ENCODE assay signal across 8 cellular contexts in genomic region chr11:33734441-33735165, GRCh38. TPM values are rescaled to one million over a fixed set of nuclear protein-coding genes. Genes with fewer than 3 reads are reported as not detected.
DNase-seq lines count a peak whose midpoint lies in the region; ATAC-seq and TF ChIP-seq lines count a peak whose summit lies in the region.

No MANE protein-coding gene starts in this region.

- H3F3A ChIP-seq in neural progenitor cell (ENCODE audit: low read depth) = peaks cover 5% of the 10 kb centered on the region

- H3K9me3 Mint-ChIP-seq in neural progenitor cell = peaks cover 4% of the 10 kb centered on the region

- H3K9ac ChIP-seq in neural progenitor cell = no peak overlapping the region

- H3K4me3 ChIP-seq in GM12875 (ENCODE audit: low read depth, low read length) (peak overlapping the region; percentile 72), Peyer's patch (peak overlapping the region; percentile 61 to 90 (median 75)), esophagus (ENCODE audit: low read depth in 1 of 2, low read length in 2 of 2) (peak overlapping the region; percentile 69 to 95), neural progenitor cell (peak overlapping the region; percentile 67)

- no peak overlapping the region for H3K27ac Mint-ChIP-seq in neural progenitor cell

- H3K79me2 ChIP-seq in neural progenitor cell (ENCODE audit: low read depth) = peaks cover 45% of the 10 kb centered on the region

- H3K4me1 Mint-ChIP-seq in neural progenitor cell = peaks cover 22% of the 10 kb centered on the region

- H3K36me3 Mint-ChIP-seq in neural progenitor cell = peaks cover 30% of the 10 kb centered on the region

- TF ChIP-seq CTCF in GM12875 (IDR thresholded peaks at IDR 0.05; ENCODE audit: borderline replicate concordance, insufficient read depth, low read depth, low read length) (no peak), Peyer's patch (IDR thresholded peaks at IDR 0.05) (no peak), neural progenitor cell (IDR thresholded peaks at IDR 0.05) (no peak)

- peak overlapping the region; percentile 93 for H3K4me3 Mint-ChIP-seq in neural progenitor cell

- H3K4me1 ChIP-seq in Peyer's patch (peaks cover 0 to 37% (median 3%) of the 10 kb centered on the region in 4 donors), esophagus (ENCODE audit: control insufficient read depth in 2 of 2, insufficient read depth in 2 of 2, low read length in 1 of 2) (peaks cover 5% of the 10 kb centered on the region in 2 donors), neural progenitor cell (peaks cover 12% of the 10 kb centered on the region)

- H3K9me3 ChIP-seq in Peyer's patch = no peaks in the 10 kb centered on the region
- H3K9me3 ChIP-seq in esophagus (ENCODE audit: control insufficient read depth in 2 of 2, insufficient read depth in 1 of 2, low read depth in 1 of 2, low read length in 1 of 2) = no peaks in the 10 kb centered on the region
- H3K9me3 ChIP-seq in neural progenitor cell (ENCODE audit: low read depth) = no peaks in the 10 kb centered on the region

- H3K27ac ChIP-seq in Peyer's patch (peak overlapping the region; percentile 80 to 88 (median 82)), esophagus (ENCODE audit: low read depth in 2 of 2, low read length in 1 of 2) (peak overlapping the region; percentile 85 to 96), neural progenitor cell (no peak overlapping the region)

- no peaks in the 10 kb centered on the region for H3K36me3 ChIP-seq in Peyer's patch
- H3K36me3 ChIP-seq in esophagus (ENCODE audit: control insufficient read depth in 2 of 2, insufficient read depth in 2 of 2, low read length in 1 of 2) = no peaks in the 10 kb centered on the region
- H3K36me3 ChIP-seq in neural progenitor cell = no peaks in the 10 kb centered on the region

- peaks cover 9% of the 10 kb centered on the region for H3K27me3 Mint-ChIP-seq in neural progenitor cell (ENCODE audit: insufficient read depth, low read depth)

- TF ChIP-seq POLR2A in Peyer's patch (IDR thresholded peaks at IDR 0.05) = no peak

- H4K20me1 ChIP-seq in neural progenitor cell (ENCODE audit: low read depth) = peaks cover 34% of the 10 kb centered on the region

- H3K4me2 ChIP-seq in neural progenitor cell = peak overlapping the region; percentile 78

- no peak overlapping the region for H2AFZ ChIP-seq in neural progenitor cell (replicated peaks)

- no peak for ATAC-seq in HG02938 (IDR thresholded peaks at IDR 0.05; ENCODE audit: unreplicated experiment)
- ATAC-seq in GM19452 (IDR thresholded peaks at IDR 0.05; ENCODE audit: unreplicated experiment) = no peak

- H3K27me3 ChIP-seq in Peyer's patch (no peaks in the 10 kb centered on the region), esophagus (ENCODE audit: control insufficient read depth in 1 of 2, insufficient read depth in 2 of 2, low read length in 2 of 2) (no peaks in the 10 kb centered on the region), neural progenitor cell (peaks cover 15% of the 10 kb centered on the region)

- DNase-seq in Peyer's patch (no peak), neural progenitor cell (ENCODE audit: low spot score) (no peak), NCI-H774 (lab: John Stamatoyannopoulos, UW) (no peak)
- no peak for DNase-seq in activated CD8-positive, alpha-beta memory T cell treated with anti-CD3 and anti-CD28 coated beads, Interleukin-2, amount 50 U/mL, for 48 hours

- WGBS in esophagus, 2 donors = 10 to 15% methylated on average over 10 of the region's 10 CpGs

RNA-seq across cellular contexts. Expression of gene CD59, which starts 1.6 kb away (rescaled TPM):
- total RNA-seq in Peyer's patch (10 to 100 TPM; 48.7 to 85.1 (median 56.1) TPM), neural progenitor cell (ENCODE audit: low replicate concordance) (42.8 and 74.7 TPM in 2 replicates)
- 100 to 1,000 TPM; 328 to 334 TPM for polyA plus RNA-seq in esophagus

RNA-seq across cellular contexts. Expression of gene C11orf91, which starts 34.0 kb away (rescaled TPM):
- total RNA-seq in Peyer's patch (not detected), neural progenitor cell (ENCODE audit: low replicate concordance) (not detected in 2 replicates)
- under 1 TPM; 0.21 to 0.51 TPM for polyA plus RNA-seq in esophagus

RNA-seq across cellular contexts. Expression of gene FBXO3, which starts 39.7 kb away (rescaled TPM):
- total RNA-seq in Peyer's patch = 10 to 100 TPM; 25.6 to 42.9 (median 27.8) TPM
- 10 to 100 TPM; 17.1 to 22.9 TPM for polyA plus RNA-seq in esophagus
- 40.2 and 61.0 TPM in 2 replicates for total RNA-seq in neural progenitor cell (ENCODE audit: low replicate concordance)
